In the genomic region with DNA sequence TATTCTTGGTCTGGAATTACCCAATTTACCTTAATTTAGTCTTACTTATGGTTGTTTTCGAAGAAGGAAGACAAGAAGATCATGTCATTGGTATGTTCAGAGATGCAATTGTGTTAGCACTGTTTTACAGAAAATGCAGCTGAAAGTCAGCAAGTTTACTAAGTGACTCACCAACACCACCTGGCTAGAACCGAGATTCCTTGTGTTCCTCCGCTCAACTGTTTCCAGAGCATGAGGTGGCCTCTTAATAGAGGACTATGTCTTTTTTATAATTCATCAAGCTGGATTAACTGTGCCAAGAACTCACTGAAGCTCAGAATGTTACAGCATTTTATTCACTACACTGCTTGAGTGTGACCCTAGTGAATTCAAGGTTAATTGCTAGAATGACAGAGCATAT, we compare ENCODE assay signal across 24 cellular contexts.
DNase-seq lines count a peak whose midpoint lies in the region; ATAC-seq and TF ChIP-seq lines count a peak whose summit lies in the region.
"Had no signal": no experiment of that assay in that cellular context is flagged by ENCODE, and none has a peak within 500 bp of the region (broad histone marks: within the 10 kb centered on the region; RNA-seq: fewer than 3 reads in every experiment).

No MANE protein-coding gene starts in this region.

- no peak for TF ChIP-seq CTCF in ovary (IDR thresholded peaks at IDR 0.05)

- no peaks in the 10 kb centered on the region for H3K9me3 ChIP-seq in ovary
- H3K9me3 ChIP-seq: Caco-2, left lung had no signal

- no peaks in the 10 kb centered on the region for H3K27me3 ChIP-seq in ovary
- H3K27me3 ChIP-seq: left lung had no signal

- 70 to 85% (median 72%) methylated on average over 3 of the region's 3 CpGs for WGBS in ovary, 3 donors

- no peak overlapping the region for H3K4me3 ChIP-seq in ovary
- H3K4me3 ChIP-seq: dorsolateral prefrontal cortex, left lung had no signal

- no peaks in the 10 kb centered on the region for H3K4me1 ChIP-seq in ovary (ENCODE audit: insufficient read depth)
- H3K4me1 ChIP-seq: Caco-2, left lung had no signal

- TF ChIP-seq POLR2A in ovary (IDR thresholded peaks at IDR 0.05), result no peak

- no peak for TF ChIP-seq EP300 in ovary (IDR thresholded peaks at IDR 0.05)

- intact Hi-C loops in ovary (cut with DNase I), result loop anchor here in 1 of 4 donors (10.0 kb wide), 1 partner anchor 315 kb away; no protein-coding TSS in a partner anchor

- DNase-seq in Daoy (ENCODE audit: low read depth) (peak; percentile 14), M059J (ENCODE audit: low read depth) (peak; percentile 10), astrocyte of the hippocampus (ENCODE audit: low read depth, low spot score) (peak; percentile 89), kidney tubule cell (ENCODE audit: low spot score) (peak; percentile 90), ovary (no peak)
- no peak for DNase-seq in stimulated activated CD4-positive, alpha-beta T cell treated with anti-CD3 and anti-CD28 coated beads, Interleukin-12 subunit alpha, Interleukin-12 subunit beta, amount 100 ng/mL, for 4 hours
- DNase-seq: activated CD4-positive, alpha-beta T cell treated with anti-CD3 and anti-CD28 coated beads, Interleukin-2, amount 50 U/mL, for 4 hours; activated CD4-positive, CD25-positive, alpha-beta regulatory T cell; activated CD8-positive, alpha-beta memory T cell treated with anti-CD3 and anti-CD28 coated beads, Interleukin-2, amount 50 U/mL, for 4 hours; anterior cingulate cortex; C1 segment of cervical spinal cord; Caco-2; dorsolateral prefrontal cortex; EL; glutamatergic neuron; left lung; naive thymus-derived CD4-positive, alpha-beta T cell; NCI-H526 treated with DMSO at 0.1 percent for 48 hours; right cardiac atrium; stimulated activated CD4-positive, alpha-beta T cell treated with anti-CD3 and anti-CD28 coated beads, Interleukin-4, amount 100 ng/mL, for 4 hours; stimulated activated naive CD4-positive, alpha-beta T cell had no signal

- no peaks in the 10 kb centered on the region for H3K36me3 ChIP-seq in ovary
- H3K36me3 ChIP-seq: left lung had no signal

- ATAC-seq in HG03139 (IDR thresholded peaks at IDR 0.05; ENCODE audit: unreplicated experiment) (no peak), HG03280 (IDR thresholded peaks at IDR 0.05; ENCODE audit: unreplicated experiment) (no peak)
- ATAC-seq: activated T-helper 17 cell treated with anti-CD3 and anti-CD28 coated beads, Interleukin-2, amount 50 U/mL, for 72 hours; left lung; naive thymus-derived CD4-positive, alpha-beta T cell; right cardiac atrium had no signal

- no peak overlapping the region for H3K27ac ChIP-seq in ovary
- H3K27ac ChIP-seq: dorsolateral prefrontal cortex, left lung had no signal

Comparison
In these comparisons a context has a peak if more than half of its experiments do, and no peak if none do; other contexts are left out.
1. DNase-seq: peak in Daoy (single experiment), M059J (single experiment), astrocyte of the hippocampus (single experiment) and kidney tubule cell (single experiment); none in stimulated activated CD4-positive, alpha-beta T cell treated with anti-CD3 and anti-CD28 coated beads, Interleukin-12 subunit alpha, Interleukin-12 subunit beta, amount 100 ng/mL, for 4 hours (single experiment) and ovary (0 of 5).